In genomic region chr12:112900298-112901145, GRCh38 we compare ENCODE assay signal across 8 cellular contexts. TPM values are rescaled to one million over a fixed set of nuclear protein-coding genes. Genes with fewer than 3 reads are reported as not detected.
DNase-seq lines count a peak whose midpoint lies in the region; ATAC-seq and TF ChIP-seq lines count a peak whose summit lies in the region.

No MANE protein-coding gene starts in this region.

- peak; percentile 60 for TF ChIP-seq CTCF in GM13976 (IDR thresholded peaks at IDR 0.05; ENCODE audit: borderline replicate concordance, control extremely low read depth, extremely low read depth, insufficient read depth, missing control alignments)
- peak; percentile 56 for TF ChIP-seq CTCF in osteocyte (IDR thresholded peaks at IDR 0.05)

- H3K4me1 Mint-ChIP-seq in osteocyte (ENCODE audit: unreplicated experiment) = peaks cover 13% of the 10 kb centered on the region

- in situ Hi-C loops in GM13976 (cut with MboI; ENCODE audit: low sequenced_read_pairs, unreplicated experiment) = loop anchor here (10.0 kb wide), 1 partner anchor 94 kb away; no protein-coding TSS in a partner anchor

- ATAC-seq in esophagus mucosa (peak; percentile 61), GM18498 (IDR thresholded peaks at IDR 0.05; ENCODE audit: unreplicated experiment) (no peak), GM18870 (IDR thresholded peaks at IDR 0.05; ENCODE audit: unreplicated experiment) (no peak)

- no peaks in the 10 kb centered on the region for H3K9me3 Mint-ChIP-seq in osteocyte (ENCODE audit: unreplicated experiment)

- no peak overlapping the region for H3K27ac Mint-ChIP-seq in osteocyte (ENCODE audit: unreplicated experiment)

- no peaks in the 10 kb centered on the region for H3K36me3 Mint-ChIP-seq in osteocyte (ENCODE audit: unreplicated experiment)

- H3K27me3 Mint-ChIP-seq in osteocyte (ENCODE audit: unreplicated experiment) = no peaks in the 10 kb centered on the region

- peak; percentile 23 for DNase-seq in Ammon's horn (ENCODE audit: low spot score)
- DNase-seq in GM13976 (ENCODE audit: low spot score) = peak; percentile 58
- peak; percentile 96 for DNase-seq in NCI-H2171 treated with DMSO at 0.1 percent for 48 hours (lab: John Stamatoyannopoulos, UW)
- peak; percentile 54 for DNase-seq in activated CD4-positive, alpha-beta T cell treated with anti-CD3 and anti-CD28 coated beads for 48 hours
- no peak for DNase-seq in osteocyte (ENCODE audit: extremely low spot score, unreplicated experiment)

- no peak overlapping the region for H3K4me3 Mint-ChIP-seq in osteocyte (ENCODE audit: unreplicated experiment)

RNA-seq across cellular contexts. Expression of gene OAS1, which starts 6.2 kb away (rescaled TPM):
- total RNA-seq in esophagus mucosa (37.2 TPM), osteocyte (0.48 TPM in 1 of 2 replicates, not detected in the other)

RNA-seq across cellular contexts. Expression of gene OAS3, which starts 37.8 kb away (rescaled TPM):
- total RNA-seq in esophagus mucosa (33.6 TPM), osteocyte (0.13 TPM in 1 of 2 replicates, not detected in the other)

Comparison
In these comparisons a context has a peak if more than half of its experiments do, and no peak if none do; other contexts are left out.
1. RNA of gene OAS1, which starts 6.2 kb away (total RNA-seq): 37.2 TPM in esophagus mucosa (single experiment); 0.48 TPM in osteocyte; every median in the first group is over 10 times any median in the second.
2. RNA of gene OAS3, which starts 37.8 kb away (total RNA-seq): 33.6 TPM in esophagus mucosa (single experiment); 0.13 TPM in osteocyte; every median in the first group is over 10 times any median in the second.